Comparison of ENCODE assay signal across 8 cellular contexts in the genomic region with DNA sequence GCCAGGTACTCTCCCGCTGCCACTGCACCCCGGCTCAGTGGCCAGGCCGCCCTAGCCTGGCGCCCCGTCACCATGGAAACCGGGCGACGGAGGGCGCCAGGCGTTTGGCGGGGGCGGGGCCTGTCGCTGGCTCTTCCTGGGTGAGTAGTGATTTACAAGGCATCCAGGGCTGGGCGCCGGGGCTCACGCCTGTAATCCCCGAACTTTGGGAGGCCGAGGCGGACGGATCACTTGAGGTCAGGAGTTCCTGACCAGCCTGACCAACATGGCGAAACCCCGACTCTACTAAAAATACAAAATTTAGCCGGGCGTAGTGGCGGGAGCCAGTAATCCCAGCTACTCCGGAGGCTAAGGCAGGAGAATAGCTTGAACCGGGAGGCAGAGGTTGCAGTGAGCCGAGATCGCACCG. TPM values are rescaled to one million over a fixed set of nuclear protein-coding genes. Genes with fewer than 3 reads are reported as not detected.
DNase-seq lines count a peak whose midpoint lies in the region; ATAC-seq and TF ChIP-seq lines count a peak whose summit lies in the region.
"Not testable (repeated sequence)": the region's sequence is repeated elsewhere in the genome, so short reads cannot be mapped to it uniquely, and the experiment has no call there.

TSS of gene CCDC74B (minus strand) at position 107 of the 409 bp plus-strand sequence. CDS start 116 bp downstream, outside the sequence.

- not testable (repeated sequence) for H3K79me2 ChIP-seq in SU-DHL-6 (ENCODE audit: insufficient read depth, low read length)

- not testable (repeated sequence) for H3F3A ChIP-seq in SU-DHL-6 (ENCODE audit: insufficient read depth)

- not testable (repeated sequence) for H3K27ac ChIP-seq in SU-DHL-6 (ENCODE audit: low read depth, low read length); thoracic aorta

- H3K9ac ChIP-seq in SU-DHL-6 (ENCODE audit: low read length): peak within 1 kb of the TSS; percentile 40

- ATAC-seq in HG02571 (IDR thresholded peaks at IDR 0.05; ENCODE audit: unreplicated experiment) (peak; percentile 94), Right ventricle myocardium inferior (peak; percentile 85), thoracic aorta (ENCODE audit: insufficient number of reproducible peaks, low FRiP score, low read depth) (peak; percentile 67)

- H3K4me2 ChIP-seq in SU-DHL-6 (ENCODE audit: low read depth, low read length, poor library complexity, severe bottlenecking): peak within 1 kb of the TSS; percentile 48

- not testable (repeated sequence) for H3K27me3 ChIP-seq in SU-DHL-6 (ENCODE audit: low read length); thoracic aorta (replicated peaks; ENCODE audit: insufficient read depth)

- H3K36me3 ChIP-seq in SU-DHL-6 (ENCODE audit: low read length); thoracic aorta: not testable (repeated sequence)

- H2AFZ ChIP-seq in SU-DHL-6 (ENCODE audit: low read depth, low read length, severe bottlenecking): peak within 1 kb of the TSS; percentile 54

- H3K9me2 ChIP-seq in SU-DHL-6 (replicated peaks; ENCODE audit: insufficient read depth, low read length): not testable (repeated sequence)

- peak within 1 kb of the TSS; percentile 40 for H3K4me3 ChIP-seq in GM12865 (ENCODE audit: low read depth, low read length)
- H3K4me3 ChIP-seq in SU-DHL-6 (ENCODE audit: insufficient read depth, low read length, poor library complexity, severe bottlenecking): not testable (repeated sequence)
- H3K4me3 ChIP-seq in thoracic aorta: peak within 1 kb of the TSS; percentile 70

- H4K20me1 ChIP-seq in SU-DHL-6 (ENCODE audit: low read depth, low read length): not testable (repeated sequence)

- not testable (repeated sequence) for TF ChIP-seq CTCF in GM12865 (IDR thresholded peaks at IDR 0.05; ENCODE audit: insufficient read depth, low read depth, low read length, missing control alignments); SU-DHL-6 (IDR thresholded peaks at IDR 0.05; ENCODE audit: insufficient read depth, low read length, poor library complexity, severe bottlenecking); thoracic aorta (IDR thresholded peaks at IDR 0.05)

- not testable (repeated sequence) for H3K9me3 ChIP-seq in SU-DHL-6 (ENCODE audit: insufficient read depth, low read length); thoracic aorta

- H3K4me1 ChIP-seq in thoracic aorta (ENCODE audit: control insufficient read depth in 1 of 2, low read depth in 2 of 2): not testable (repeated sequence)

- intact Hi-C loops in Right ventricle myocardium inferior (cut with DNase I); posterior cingulate gyrus (cut with DNase I): not testable (repeated sequence)

- peak; percentile 69 for DNase-seq in GM12865 (ENCODE audit: low read depth)
- DNase-seq in MV-4-11 (lab: John Stamatoyannopoulos, UW): peak; percentile 25
- DNase-seq in activated naive CD4-positive, alpha-beta T cell treated with anti-CD3 and anti-CD28 coated beads, Interleukin-2, amount 50 U/mL, for 16 hours: peak; percentile 53
- peak; percentile 63 for DNase-seq in Right ventricle myocardium inferior (ENCODE audit: missing footprints)
- peak in 7 of 10 donors; percentile 38 to 95 (median 62) for DNase-seq in posterior cingulate gyrus
- DNase-seq in thoracic aorta (ENCODE audit: low spot score): not testable (repeated sequence)

RNA-seq across cellular contexts. Expression of gene CCDC74B, which starts in this region (rescaled TPM):
- total RNA-seq in Right ventricle myocardium inferior (0.97 TPM), thoracic aorta (10 to 100 TPM in 1 of 2 donors, 1 to 10 TPM in 1; 2.0 to 12.4 TPM)

Comparison
In these comparisons a context has a peak if more than half of its experiments do, and no peak if none do; other contexts are left out.
1. Peak in DNase-seq and ATAC-seq in Right ventricle myocardium inferior; RNA of the gene not detected or under 1 TPM.